ENCODE assay signal across 8 cellular contexts in genomic region chr5:175729829-175730277, GRCh38.
DNase-seq lines count a peak whose midpoint lies in the region; ATAC-seq and TF ChIP-seq lines count a peak whose summit lies in the region.

No MANE protein-coding gene starts in this region.

- peaks cover 5% of the 10 kb centered on the region for H3K4me1 Mint-ChIP-seq in activated CD4-positive, alpha-beta T cell treated with anti-CD3 and anti-CD28 coated beads for 36 hours
- H3K4me1 Mint-ChIP-seq in chondrocyte (ENCODE audit: low read depth), result peaks cover 7% of the 10 kb centered on the region

- no peak overlapping the region for H3K4me3 Mint-ChIP-seq in activated CD4-positive, alpha-beta T cell treated with anti-CD3 and anti-CD28 coated beads for 36 hours
- peak overlapping the region; percentile 21 for H3K4me3 Mint-ChIP-seq in chondrocyte (ENCODE audit: unreplicated experiment)

- H3K9me3 Mint-ChIP-seq in activated CD4-positive, alpha-beta T cell treated with anti-CD3 and anti-CD28 coated beads for 36 hours (ENCODE audit: low read depth), result no peaks in the 10 kb centered on the region
- H3K9me3 Mint-ChIP-seq in chondrocyte (ENCODE audit: low read depth), result peaks cover 12% of the 10 kb centered on the region

- DNase-seq in A172 (ENCODE audit: low spot score) (peak; percentile 90), NCI-H524 (lab: John Stamatoyannopoulos, UW) (peak; percentile 82 to 94), chondrocyte (ENCODE audit: low spot score) (no peak), kidney glomerular epithelial cell (lab: John Stamatoyannopoulos, UW) (peak; percentile 71)
- peak; percentile 95 for DNase-seq in activated CD4-positive, alpha-beta T cell treated with anti-CD3 and anti-CD28 coated beads for 36 hours
- DNase-seq in stimulated activated CD4-positive, alpha-beta T cell treated with anti-CD3 and anti-CD28 coated beads, Interleukin-2, amount 100 ng/mL, for 48 hours, result peak; percentile 96 to 97

- intact Hi-C loops in activated CD4-positive, alpha-beta T cell treated with anti-CD3 and anti-CD28 coated beads for 36 hours (cut with DNase I, micrococcal nuclease), result loop anchor here (1.0 to 5.0 kb wide), 3 partner anchors 142 to 196 kb away; partner anchors contain the start of gene CPLX2 (in 1 of the 2)

- CTCF ChIA-PET in activated CD4-positive, alpha-beta T cell treated with anti-CD3 and anti-CD28 coated beads for 36 hours (lab: Charles Lee), result interaction anchor here (0.5 to 6.1 kb wide), 36 partner anchors 11 to 850 kb away, joined by 3 to 87 read pairs (median 3); partner anchors contain the start of gene CPLX2

- TF ChIP-seq CTCF in chondrocyte (IDR thresholded peaks at IDR 0.05), result peak; percentile 97

- no peak overlapping the region for H3K27ac Mint-ChIP-seq in activated CD4-positive, alpha-beta T cell treated with anti-CD3 and anti-CD28 coated beads for 36 hours
- no peak overlapping the region for H3K27ac Mint-ChIP-seq in chondrocyte (ENCODE audit: unreplicated experiment)

- H3K27me3 Mint-ChIP-seq in activated CD4-positive, alpha-beta T cell treated with anti-CD3 and anti-CD28 coated beads for 36 hours, result peaks cover 15% of the 10 kb centered on the region
- peaks cover 37% of the 10 kb centered on the region for H3K27me3 Mint-ChIP-seq in chondrocyte (ENCODE audit: low read depth)

- POLR2A ChIA-PET in activated CD4-positive, alpha-beta T cell treated with anti-CD3 and anti-CD28 coated beads for 36 hours (lab: Charles Lee), result no interaction called here

- no peaks in the 10 kb centered on the region for H3K36me3 Mint-ChIP-seq in activated CD4-positive, alpha-beta T cell treated with anti-CD3 and anti-CD28 coated beads for 36 hours (ENCODE audit: low read depth)
- H3K36me3 Mint-ChIP-seq in chondrocyte (ENCODE audit: low read depth), result no peaks in the 10 kb centered on the region

- ATAC-seq in GM18867 (IDR thresholded peaks at IDR 0.05; ENCODE audit: unreplicated experiment), result peak; percentile 74
- ATAC-seq in HG03378 (IDR thresholded peaks at IDR 0.05; ENCODE audit: unreplicated experiment), result peak; percentile 61
- ATAC-seq in activated CD4-positive, alpha-beta T cell treated with anti-CD3 and anti-CD28 coated beads for 36 hours, result peak; percentile 97
